ENCODE assay signal across 9 cellular contexts in genomic region chr1:223363856-223364684, GRCh38. TPM values are rescaled to one million over a fixed set of nuclear protein-coding genes. Genes with fewer than 3 reads are reported as not detected.
DNase-seq lines count a peak whose midpoint lies in the region; ATAC-seq, FAIRE-seq and TF ChIP-seq lines count a peak whose summit lies in the region.
"Had no signal": no experiment of that assay in that cellular context is flagged by ENCODE, and none has a peak within 500 bp of the region (broad histone marks: within the 10 kb centered on the region; RNA-seq: fewer than 3 reads in every experiment).

Gene SUSD4 (minus strand): TSS chr1:223364176. CDS start chr1:223363425, 751 bp downstream.

- H3K27me3 ChIP-seq in Panc1 (ENCODE audit: control insufficient read depth, insufficient read depth, low read length), result peaks cover 37% of the 10 kb centered on the region
- no peaks in the 10 kb centered on the region for H3K27me3 ChIP-seq in prostate gland (replicated peaks; ENCODE audit: insufficient read depth)

- peaks cover 12% of the 10 kb centered on the region for H3K4me1 Mint-ChIP-seq in type B pancreatic cell (ENCODE audit: unreplicated experiment)

- intact Hi-C loops in Panc1 (cut with micrococcal nuclease; ENCODE audit: unreplicated experiment), result no loop called here
- intact Hi-C loops in left cardiac atrium (cut with DNase I), result no loop called here
- intact Hi-C loops in prostate gland (cut with DNase I), result no loop called here

- CTCF ChIA-PET in GM10248 (lab: Yijun Ruan, JAX) (no interaction called here), Panc1 (lab: Charles Lee) (interaction anchor here (0.6 to 0.7 kb wide), 3 partner anchors 27 to 793 kb away, joined by 3 to 7 read pairs (median 6); no protein-coding TSS in a partner anchor)

- H3K4me3 ChIP-seq in Panc1 (ENCODE audit: low read depth in 2 of 2, low read length in 2 of 2) (peak within 1 kb of the TSS; percentile 35 to 50), prostate gland (peak within 1 kb of the TSS; percentile 46 to 49)

- 1% methylated on average over 48 of the region's 111 CpGs for WGBS in prostate gland

- no peak for TF ChIP-seq POLR2A in prostate gland (IDR thresholded peaks at IDR 0.05)

- H3K27ac ChIP-seq in Panc1 (ENCODE audit: low read length), result no peak within 1 kb of the TSS
- H3K27ac ChIP-seq in prostate gland, result no peak within 1 kb of the TSS

- H3K36me3 ChIP-seq in Panc1 (ENCODE audit: control insufficient read depth, insufficient read depth, low read length) (no peaks in the 10 kb centered on the region), prostate gland (no peaks in the 10 kb centered on the region)

- peak within 1 kb of the TSS; percentile 88 for H3K4me3 Mint-ChIP-seq in type B pancreatic cell

- H3K27ac Mint-ChIP-seq in type B pancreatic cell, result peak within 1 kb of the TSS; percentile 36

- H3K4me1 ChIP-seq in Panc1 (ENCODE audit: control insufficient read depth, insufficient read depth, low read length) (peaks cover 2% of the 10 kb centered on the region; the same call in 1 of the 2 replicates), prostate gland (replicated peaks) (no peaks in the 10 kb centered on the region)

- no peaks in the 10 kb centered on the region for H3K36me3 Mint-ChIP-seq in type B pancreatic cell

- no peaks in the 10 kb centered on the region for H3K9me3 Mint-ChIP-seq in type B pancreatic cell

- no peak for FAIRE-seq in HTR-8/SVneo (lab: Jason Lieb, UNC)
- FAIRE-seq: endometrium had no signal

- POLR2A ChIA-PET in GM10248 (lab: Yijun Ruan, JAX), result no interaction called here
- POLR2A ChIA-PET in Panc1 (lab: Charles Lee), result no interaction called here

- peak; percentile 79 for ATAC-seq in Panc1
- peak; percentile 78 to 87 for ATAC-seq in left cardiac atrium
- ATAC-seq in GM18873 (IDR thresholded peaks at IDR 0.05; ENCODE audit: low FRiP score, unreplicated experiment), result no peak

- DNase-seq in GM10248 (ENCODE audit: extremely low spot score) (peak; percentile 37), HTR-8/SVneo (ENCODE audit: insufficient read length, low spot score) (peak; percentile 11), Panc1 (ENCODE audit: low read depth, low spot score) (no peak), left cardiac atrium (peak; percentile 45), prostate gland (ENCODE audit: low spot score) (peak; percentile 51), type B pancreatic cell (ENCODE audit: extremely low spot score, unreplicated experiment) (peak; percentile 76)
- DNase-seq in activated naive CD4-positive, alpha-beta T cell treated with Interleukin-2 at 50 U/mL for 16 hours, result peak; percentile 65

- no TSS peak for BruUV-seq in Panc1 (replicated peaks; lab: Mats Ljungman, UMichigan)

- peaks cover 68% of the 10 kb centered on the region for H3K27me3 Mint-ChIP-seq in type B pancreatic cell

- TF ChIP-seq CTCF in GM10248 (IDR thresholded peaks at IDR 0.05; ENCODE audit: control extremely low read depth, extremely low read depth, low read depth, missing control alignments) (no peak), Panc1 (IDR thresholded peaks at IDR 0.05) (no peak), prostate gland (IDR thresholded peaks at IDR 0.05) (no peak), type B pancreatic cell (conservative IDR thresholded peaks at IDR 0.05) (no peak)

- in situ Hi-C loops in Panc1 (cut with HindIII; ENCODE audit: low pct_unique_long_range_greater_than_20kb, low sequenced_read_pairs), result no loop called here

- H3K9me3 ChIP-seq in Panc1 (ENCODE audit: control insufficient read depth, insufficient read depth, low read depth, low read length) (no peaks in the 10 kb centered on the region), prostate gland (no peaks in the 10 kb centered on the region)

RNA-seq across cellular contexts. Expression of gene SUSD4, which starts in this region (rescaled TPM):
- total RNA-seq in Panc1 (2021; ENCODE audit: unreplicated experiment) (0.28 TPM), left cardiac atrium (10 to 100 TPM; 11.0 to 15.6 TPM), prostate gland (10 to 100 TPM; 10.7 to 26.7 TPM), type B pancreatic cell (ENCODE audit: low replicate concordance) (4.3 and 7.0 TPM in 2 replicates)
- polyA plus RNA-seq in Panc1 (2012; ENCODE audit: insufficient read length), result not detected

Comparison
In these comparisons a context has a peak if more than half of its experiments do, and no peak if none do; other contexts are left out.
1. Peak in ATAC-seq and H3K4me3 ChIP-seq in Panc1; RNA of the gene not detected or under 1 TPM.